Comparison of ENCODE assay signal across 2 cellular contexts in genomic region chr7:2518737-2519118, GRCh38.
TF ChIP-seq lines count a peak whose summit lies in the region.

No MANE protein-coding gene starts in this region.

TF ChIP-seq in K562, 482 proteins besides CTCF, POLR2A, EP300 and RAD21:
- TF ChIP-seq KLF6 (CRISPR knock-in tag; IDR thresholded peaks at IDR 0.05; ENCODE audit: borderline replicate concordance) (no peak), E2F6 (IDR thresholded peaks at IDR 0.05; ENCODE audit: borderline replicate concordance in 1 of 2, extremely low read depth in 1 of 2, insufficient read depth in 1 of 2, insufficient read length in 1 of 2, low read depth in 1 of 2, low read length in 1 of 2, poor library complexity in 1 of 2, severe bottlenecking in 1 of 2) (peak in 1 of 2 experiments; percentile 52), FUS (optimal IDR thresholded peaks at IDR 0.05; ENCODE audit: low read depth, low read length) (no peak)
TF ChIP-seq in K562: peak in this region for 1.

TF ChIP-seq in GM12891, 5 proteins besides CTCF, POLR2A, EP300 and RAD21:
- TF ChIP-seq POU2F2 (IDR thresholded peaks at IDR 0.05; ENCODE audit: low read depth, low read length) (no peak), TAF1 (IDR thresholded peaks at IDR 0.05; ENCODE audit: low read depth, low read length) (no peak), POLR2AphosphoS5 (IDR thresholded peaks at IDR 0.05; ENCODE audit: low read depth, low read length) (no peak), PAX5 (IDR thresholded peaks at IDR 0.05; ENCODE audit: insufficient read depth, low read length, severe bottlenecking) (no peak), SPI1 (IDR thresholded peaks at IDR 0.05; ENCODE audit: low read depth, low read length) (no peak)
